In the genomic region with DNA sequence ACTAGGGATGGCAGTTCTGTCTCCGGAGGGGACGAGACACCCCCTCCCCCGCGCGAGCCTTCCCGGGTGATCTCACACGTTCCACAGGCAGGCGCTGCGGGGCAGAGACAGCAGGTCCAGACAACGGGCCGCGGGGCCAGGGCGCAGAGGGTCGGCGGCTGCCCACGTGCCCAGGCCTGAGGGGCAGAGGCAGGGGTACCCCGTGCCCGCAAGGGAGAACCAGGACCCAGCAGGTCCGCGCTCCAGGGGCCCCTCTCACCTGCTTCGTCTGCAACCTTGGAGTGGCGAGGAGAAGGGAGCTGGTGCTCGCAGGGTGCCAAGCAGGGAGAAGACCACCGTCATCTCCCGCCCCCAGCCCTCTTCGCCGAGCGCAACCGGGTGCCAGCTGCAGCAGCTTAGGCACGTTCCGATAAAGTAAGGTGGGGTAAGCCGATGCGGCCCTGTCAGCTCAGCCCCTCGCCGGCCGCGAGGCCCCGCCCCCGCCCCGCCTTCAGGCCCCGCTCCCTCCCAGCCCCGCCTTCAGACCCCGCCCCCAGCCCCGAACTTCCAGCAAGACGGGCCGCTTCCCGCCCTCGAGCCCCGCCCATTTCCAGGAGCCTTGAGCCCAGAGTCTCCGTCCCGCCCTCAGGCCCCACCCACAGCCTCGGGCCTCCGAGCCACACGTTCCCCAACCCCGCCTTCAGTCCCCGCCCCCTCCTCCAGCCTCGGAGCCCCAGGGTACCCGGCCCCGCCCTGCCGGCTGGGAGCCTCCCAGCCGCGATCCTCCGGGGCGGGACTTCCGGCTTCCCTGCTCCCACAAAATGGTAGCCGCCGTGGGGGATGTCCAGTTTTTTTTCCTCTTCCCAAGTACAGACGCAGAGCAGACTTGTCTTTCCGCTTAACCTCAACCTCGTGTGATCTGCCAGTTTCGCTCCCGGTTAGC, we compare ENCODE assay signal across 8 cellular contexts. TPM values are rescaled to one million over a fixed set of nuclear protein-coding genes. Genes with fewer than 3 reads are reported as not detected.
A peak's percentile ranks its signal among the peaks of the same experiment; 100 is the strongest.
DNase-seq lines count a peak whose midpoint lies in the region; ATAC-seq and TF ChIP-seq lines count a peak whose summit lies in the region.

A gene with protein sequence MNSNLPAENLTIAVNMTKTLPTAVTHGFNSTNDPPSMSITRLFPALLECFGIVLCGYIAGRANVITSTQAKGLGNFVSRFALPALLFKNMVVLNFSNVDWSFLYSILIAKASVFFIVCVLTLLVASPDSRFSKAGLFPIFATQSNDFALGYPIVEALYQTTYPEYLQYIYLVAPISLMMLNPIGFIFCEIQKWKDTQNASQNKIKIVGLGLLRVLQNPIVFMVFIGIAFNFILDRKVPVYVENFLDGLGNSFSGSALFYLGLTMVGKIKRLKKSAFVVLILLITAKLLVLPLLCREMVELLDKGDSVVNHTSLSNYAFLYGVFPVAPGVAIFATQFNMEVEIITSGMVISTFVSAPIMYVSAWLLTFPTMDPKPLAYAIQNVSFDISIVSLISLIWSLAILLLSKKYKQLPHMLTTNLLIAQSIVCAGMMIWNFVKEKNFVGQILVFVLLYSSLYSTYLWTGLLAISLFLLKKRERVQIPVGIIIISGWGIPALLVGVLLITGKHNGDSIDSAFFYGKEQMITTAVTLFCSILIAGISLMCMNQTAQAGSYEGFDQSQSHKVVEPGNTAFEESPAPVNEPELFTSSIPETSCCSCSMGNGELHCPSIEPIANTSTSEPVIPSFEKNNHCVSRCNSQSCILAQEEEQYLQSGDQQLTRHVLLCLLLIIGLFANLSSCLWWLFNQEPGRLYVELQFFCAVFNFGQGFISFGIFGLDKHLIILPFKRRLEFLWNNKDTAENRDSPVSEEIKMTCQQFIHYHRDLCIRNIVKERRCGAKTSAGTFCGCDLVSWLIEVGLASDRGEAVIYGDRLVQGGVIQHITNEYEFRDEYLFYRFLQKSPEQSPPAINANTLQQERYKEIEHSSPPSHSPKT (minus strand): TSS at position 416 of the 922 bp plus-strand sequence. CDS start 5,073 bp downstream, outside the sequence.

- DNase-seq in C1 segment of cervical spinal cord (lab: John Stamatoyannopoulos, UW) (peak; percentile 59 to 99 (median 93)), NCI-H69 (lab: John Stamatoyannopoulos, UW) (peak; percentile 96), dedifferentiated amniotic fluid mesenchymal stem cell (ENCODE audit: extremely low spot score) (peak; percentile 99), left lung (peak; percentile 100)
- peak; percentile 99 for DNase-seq in activated CD4-positive, alpha-beta T cell treated with anti-CD3 and anti-CD28 coated beads, Interleukin-2, amount 10 ng/mL, durations not matched to agents 7 days and 5 days
- peak; percentile 98 for DNase-seq in stimulated activated CD4-positive, alpha-beta T cell treated with anti-CD3 and anti-CD28 coated beads, Interleukin-2, amount 100 ng/mL, for 4 hours (ENCODE audit: low read depth)

- H3K27ac ChIP-seq in left lung = peak within 1 kb of the TSS; percentile 71 to 82

- H3K4me3 ChIP-seq in left lung = peak within 1 kb of the TSS; percentile 92 to 97

- no peaks in the 10 kb centered on the region for H3K27me3 ChIP-seq in left lung

- no peaks in the 10 kb centered on the region for H3K27me3 Mint-ChIP-seq in activated CD4-positive, alpha-beta T cell treated with anti-CD3 and anti-CD28 coated beads, Interleukin-2, amount 10 ng/mL, durations not matched to agents 7 days and 5 days

- H3K36me3 ChIP-seq in left lung = peaks cover 0 to 3% of the 10 kb centered on the region in 2 donors

- TF ChIP-seq CTCF in left lung (IDR thresholded peaks at IDR 0.05) = no peak

- H3K4me1 ChIP-seq in left lung = peaks cover 0 to 14% of the 10 kb centered on the region in 2 donors

- H3K9me3 Mint-ChIP-seq in activated CD4-positive, alpha-beta T cell treated with anti-CD3 and anti-CD28 coated beads, Interleukin-2, amount 10 ng/mL, durations not matched to agents 7 days and 5 days = peaks cover 3% of the 10 kb centered on the region

- intact Hi-C loops in left lung (cut with DNase I) = no loop called here

- peak within 1 kb of the TSS; percentile 97 for H3K4me3 Mint-ChIP-seq in activated CD4-positive, alpha-beta T cell treated with anti-CD3 and anti-CD28 coated beads, Interleukin-2, amount 10 ng/mL, durations not matched to agents 7 days and 5 days

- ATAC-seq in GM19328 (IDR thresholded peaks at IDR 0.05; ENCODE audit: unreplicated experiment) (peak; percentile 87), HG03469 (IDR thresholded peaks at IDR 0.05; ENCODE audit: unreplicated experiment) (peak; percentile 70), left lung (peak; percentile 99)

- peaks cover 17% of the 10 kb centered on the region for H3K36me3 Mint-ChIP-seq in activated CD4-positive, alpha-beta T cell treated with anti-CD3 and anti-CD28 coated beads, Interleukin-2, amount 10 ng/mL, durations not matched to agents 7 days and 5 days (ENCODE audit: low read depth)

- no peaks in the 10 kb centered on the region for H3K9me3 ChIP-seq in left lung

- CTCF ChIA-PET in activated CD4-positive, alpha-beta T cell treated with anti-CD3 and anti-CD28 coated beads, Interleukin-2, amount 10 ng/mL, durations not matched to agents 7 days and 5 days (lab: Charles Lee) = interaction anchor here (0.6 to 2.2 kb wide), 9 partner anchors 11 to 483 kb away, joined by 3 to 6 read pairs (median 3); no protein-coding TSS in a partner anchor

- peak within 1 kb of the TSS; percentile 91 for H3K27ac Mint-ChIP-seq in activated CD4-positive, alpha-beta T cell treated with anti-CD3 and anti-CD28 coated beads, Interleukin-2, amount 10 ng/mL, durations not matched to agents 7 days and 5 days

- POLR2A ChIA-PET in activated CD4-positive, alpha-beta T cell treated with anti-CD3 and anti-CD28 coated beads, Interleukin-2, amount 10 ng/mL, durations not matched to agents 7 days and 5 days (lab: Charles Lee) = no interaction called here

- peaks cover 60% of the 10 kb centered on the region for H3K4me1 Mint-ChIP-seq in activated CD4-positive, alpha-beta T cell treated with anti-CD3 and anti-CD28 coated beads, Interleukin-2, amount 10 ng/mL, durations not matched to agents 7 days and 5 days

RNA-seq across cellular contexts. Expression of the gene that starts here (rescaled TPM):
- total RNA-seq in activated CD4-positive, alpha-beta T cell treated with anti-CD3 and anti-CD28 coated beads, Interleukin-2, amount 10 ng/mL, durations not matched to agents 7 days and 5 days = 10 to 100 TPM; 33.3 to 38.1 TPM
- 1 to 10 TPM; 3.6 to 6.9 TPM for total RNA-seq in left lung

Comparison
In these comparisons a context has a peak if more than half of its experiments do, and no peak if none do; other contexts are left out.
1. Peak in every context shown above with its lines: DNase-seq, ATAC-seq, H3K4me3 ChIP-seq and H3K27ac ChIP-seq.
2. RNA of the gene that starts here (total RNA-seq): 33.3 to 38.1 TPM in activated CD4-positive, alpha-beta T cell treated with anti-CD3 and anti-CD28 coated beads, Interleukin-2, amount 10 ng/mL, durations not matched to agents 7 days and 5 days; 3.6 to 6.9 TPM in left lung; every median in the first group is over 4 times any median in the second.